1 cellular context compared by ENCODE assay signal in the genomic region with DNA sequence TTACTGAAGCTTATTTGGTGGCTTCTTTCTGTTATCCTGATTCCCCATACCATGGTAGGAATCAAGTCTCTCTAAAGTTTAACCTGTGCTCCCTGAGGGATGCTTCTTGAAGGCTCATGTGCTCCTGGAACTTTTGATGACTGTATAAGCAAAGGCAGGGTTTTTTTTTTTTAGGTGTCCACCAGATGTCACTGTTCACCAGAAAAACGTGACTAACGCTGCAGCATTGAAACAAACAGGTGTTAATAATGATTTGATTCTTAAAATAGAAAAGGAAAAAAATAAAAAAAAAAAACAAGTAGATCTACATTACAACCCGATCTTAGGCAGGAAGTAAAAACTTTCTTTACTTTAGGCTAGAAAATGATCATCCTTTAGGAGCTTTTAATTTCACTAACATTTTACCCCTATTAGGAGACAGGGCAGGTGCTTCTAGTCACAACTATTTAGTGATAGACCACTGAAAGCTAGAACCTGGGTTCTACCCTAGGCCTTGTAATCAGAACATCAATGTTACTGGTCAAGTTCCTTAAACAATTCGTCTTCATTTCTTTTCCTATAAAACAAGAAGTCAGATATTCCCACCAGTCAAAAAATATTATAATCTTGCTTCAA.
TF ChIP-seq lines count a peak whose summit lies in the region.

No MANE protein-coding gene starts in this region.

TF ChIP-seq in HEK293, 187 proteins besides CTCF, POLR2A, EP300 and RAD21 (continued from another document):
- TF ChIP-seq, protein P1, sequence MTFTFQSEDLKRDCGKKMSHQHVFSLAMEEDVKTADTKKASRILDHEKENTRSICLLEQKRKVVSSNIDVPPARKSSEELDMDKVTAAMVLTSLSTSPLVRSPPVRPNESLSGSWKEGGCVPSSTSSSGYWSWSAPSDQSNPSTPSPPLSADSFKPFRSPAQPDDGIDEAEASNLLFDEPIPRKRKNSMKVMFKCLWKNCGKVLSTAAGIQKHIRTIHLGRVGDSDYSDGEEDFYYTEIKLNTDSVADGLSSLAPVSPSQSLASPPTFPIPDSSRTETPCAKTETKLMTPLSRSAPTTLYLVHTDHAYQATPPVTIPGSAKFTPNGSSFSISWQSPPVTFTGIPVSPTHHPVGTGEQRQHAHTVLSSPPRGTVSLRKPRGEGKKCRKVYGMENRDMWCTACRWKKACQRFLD (tag by site-specific recombination; IDR thresholded peaks at IDR 0.05): no peak
- TF ChIP-seq ZNF530 (tag by site-specific recombination; IDR thresholded peaks at IDR 0.05; ENCODE audit: low read depth) (no peak), SCRT2 (tag by site-specific recombination; IDR thresholded peaks at IDR 0.05) (peak; percentile 67)
